ENCODE assay signal across 15 cellular contexts in genomic region chr1:7579016-7579415, GRCh38.
"Had no signal": no experiment of that assay in that cellular context is flagged by ENCODE, and none has a peak within 500 bp of the region (broad histone marks: within the 10 kb centered on the region; RNA-seq: fewer than 3 reads in every experiment).

No MANE protein-coding gene starts in this region.

- ATAC-seq: effector memory CD8-positive, alpha-beta T cell; stimulated activated naive CD8-positive, alpha-beta T cell treated with anti-CD3 and anti-CD28 coated beads, Interleukin-15, amount 100 ng/mL, for 72 hours; T-helper 17 cell had no signal

- DNase-seq: activated CD4-positive, alpha-beta T cell treated with anti-CD3 and anti-CD28 coated beads for 1 hour; activated CD4-positive, alpha-beta T cell treated with anti-CD3 and anti-CD28 coated beads, Interleukin-2, amount 50 U/mL, for 48 hours; activated naive CD4-positive, alpha-beta T cell treated with anti-CD3 and anti-CD28 coated beads for 36 hours; effector memory CD8-positive, alpha-beta T cell; esophagus squamous epithelium; naive B cell; stimulated activated CD4-positive, alpha-beta T cell treated with anti-CD3 and anti-CD28 coated beads, Interleukin-15, amount 100 ng/mL, for 24 hours; stimulated activated CD4-positive, alpha-beta T cell treated with anti-CD3 and anti-CD28 coated beads, Interleukin-4, amount 100 ng/mL, for 1 hour; stimulated activated naive CD8-positive, alpha-beta T cell treated with anti-CD3 and anti-CD28 coated beads, Interleukin-15, amount 100 ng/mL, for 72 hours; T-helper 17 cell; trophoblast cell had no signal

- H3K4me3 ChIP-seq: esophagus squamous epithelium, hepatocyte had no signal

- H3K4me1 ChIP-seq: parathyroid adenoma had no signal

- H3K36me3 ChIP-seq: esophagus squamous epithelium, neutrophil had no signal

- H3K27me3 ChIP-seq: hepatocyte, neutrophil had no signal

- H3K9me3 ChIP-seq: esophagus squamous epithelium, neutrophil had no signal

- H3K27ac ChIP-seq: esophagus squamous epithelium, hepatocyte, neutrophil, parathyroid adenoma, VCaP had no signal
